ENCODE assay signal across 19 cellular contexts in genomic region chr1:63757334-63757733, GRCh38. TPM values are rescaled to one million over a fixed set of nuclear protein-coding genes. Genes with fewer than 3 reads are reported as not detected.
A peak's percentile ranks its signal among the peaks of the same experiment; 100 is the strongest.
DNase-seq lines count a peak whose midpoint lies in the region; ATAC-seq and TF ChIP-seq lines count a peak whose summit lies in the region.
"Had no signal": no experiment of that assay in that cellular context is flagged by ENCODE, and none has a peak within 500 bp of the region (broad histone marks: within the 10 kb centered on the region; RNA-seq: fewer than 3 reads in every experiment).

No MANE protein-coding gene starts in this region.

- H3K27me3 Mint-ChIP-seq in mesothelial cell of epicardium (ENCODE audit: low read depth) (no peaks in the 10 kb centered on the region), progenitor cell of endocrine pancreas (no peaks in the 10 kb centered on the region), WTC11 (ENCODE audit: low read depth) (no peaks in the 10 kb centered on the region)
- H3K27me3 Mint-ChIP-seq: CD4-positive, CD25-positive, alpha-beta regulatory T cell had no signal

- POLR2A ChIA-PET in RWPE1 (lab: Yijun Ruan, JAX; ENCODE audit: low non-redundant PET) = no interaction called here
- POLR2A ChIA-PET in WTC11 (lab: Charles Lee) = interaction anchor here (0.6 kb wide), 4 partner anchors 9 to 1522 kb away, joined by 3 to 4 read pairs (median 3); partner anchors contain the start of gene ROR1

- H3K9me3 Mint-ChIP-seq in mesothelial cell of epicardium (peaks cover 5% of the 10 kb centered on the region), progenitor cell of endocrine pancreas (ENCODE audit: low read depth) (peaks cover 3% of the 10 kb centered on the region), WTC11 (peaks cover 4% of the 10 kb centered on the region)
- H3K9me3 Mint-ChIP-seq: CD4-positive, CD25-positive, alpha-beta regulatory T cell; CD8-positive, alpha-beta T cell had no signal

- H3K27ac Mint-ChIP-seq in mesothelial cell of epicardium (peak overlapping the region; percentile 21), progenitor cell of endocrine pancreas (no peak overlapping the region), WTC11 (no peak overlapping the region)
- H3K27ac Mint-ChIP-seq: B cell; CD4-positive, CD25-positive, alpha-beta regulatory T cell; CD8-positive, alpha-beta T cell had no signal

- CTCF ChIA-PET in RWPE1 (lab: Yijun Ruan, JAX) (interaction anchor here (0.7 kb wide), 2 partner anchors 65 to 74 kb away, joined by 3 read pairs; no protein-coding TSS in a partner anchor), WTC11 (lab: Charles Lee) (interaction anchor here (0.9 to 1.6 kb wide), 4 partner anchors 8 to 161 kb away, joined by 3 to 10 read pairs (median 6); no protein-coding TSS in a partner anchor)

- peak; percentile 68 for ATAC-seq in sciatic nerve
- ATAC-seq in WTC11 = no peak
- ATAC-seq: CD8-positive, alpha-beta T cell had no signal

- H3K4me3 Mint-ChIP-seq in mesothelial cell of epicardium (no peak overlapping the region), progenitor cell of endocrine pancreas (ENCODE audit: low read depth) (no peak overlapping the region), WTC11 (no peak overlapping the region)
- H3K4me3 Mint-ChIP-seq: B cell; CD4-positive, CD25-positive, alpha-beta regulatory T cell; CD8-positive, alpha-beta T cell had no signal

- TF ChIP-seq CTCF in fibroblast of villous mesenchyme (IDR thresholded peaks at IDR 0.05; ENCODE audit: insufficient read depth, low read depth, low read length) (no peak), mesothelial cell of epicardium (IDR thresholded peaks at IDR 0.05; ENCODE audit: unreplicated experiment) (no peak), RWPE1 (conservative IDR thresholded peaks at IDR 0.05; ENCODE audit: low read depth) (no peak), progenitor cell of endocrine pancreas (IDR thresholded peaks at IDR 0.05; ENCODE audit: unreplicated experiment) (no peak), WTC11 (IDR thresholded peaks at IDR 0.05) (no peak)

- intact Hi-C loops in sciatic nerve (cut with DNase I) = no loop called here

- H3K4me3 ChIP-seq in fibroblast of villous mesenchyme (ENCODE audit: low read depth, low read length) = no peak overlapping the region
- H3K4me3 ChIP-seq: BLaER1, HAP-1 had no signal

- H3K4me1 Mint-ChIP-seq in mesothelial cell of epicardium (peaks cover 18% of the 10 kb centered on the region), progenitor cell of endocrine pancreas (ENCODE audit: low read depth) (peaks cover 18% of the 10 kb centered on the region), WTC11 (peaks cover 8% of the 10 kb centered on the region)
- H3K4me1 Mint-ChIP-seq: CD4-positive, CD25-positive, alpha-beta regulatory T cell had no signal

- DNase-seq in DMS 273 (lab: John Stamatoyannopoulos, UW; ENCODE audit: unreplicated experiment) = peak; percentile 22
- no peak for DNase-seq in DMS 273 treated with DMSO at 0.1 percent for 48 hours (lab: John Stamatoyannopoulos, UW)
- DNase-seq in fibroblast of villous mesenchyme (ENCODE audit: low read depth) = peak; percentile 21
- no peak for DNase-seq in mesothelial cell of epicardium (ENCODE audit: low spot score in 2 of 2, unreplicated experiment in 2 of 2)
- DNase-seq in sciatic nerve (ENCODE audit: low spot score) = no peak
- no peak for DNase-seq in RWPE1 (ENCODE audit: low spot score)
- DNase-seq in progenitor cell of endocrine pancreas (ENCODE audit: low spot score, unreplicated experiment) = no peak
- DNase-seq in WTC11 (ENCODE audit: low spot score) = no peak
- DNase-seq: Caco-2; CD4-positive, CD25-positive, alpha-beta regulatory T cell; CD8-positive, alpha-beta T cell; DMS53; DND-41; GOT3 had no signal

- H3K27ac ChIP-seq in RWPE1 = no peak overlapping the region
- H3K27ac ChIP-seq: 22Rv1, BLaER1, C4-2B had no signal

- H3K36me3 Mint-ChIP-seq in mesothelial cell of epicardium (no peaks in the 10 kb centered on the region), progenitor cell of endocrine pancreas (ENCODE audit: insufficient read depth) (no peaks in the 10 kb centered on the region), WTC11 (no peaks in the 10 kb centered on the region)
- H3K36me3 Mint-ChIP-seq: CD4-positive, CD25-positive, alpha-beta regulatory T cell; CD8-positive, alpha-beta T cell had no signal

TF ChIP-seq in WTC11, 78 proteins besides CTCF, POLR2A, EP300 and RAD21:
- no peak for TF ChIP-seq ATF2 (CRISPR knock-in tag; IDR thresholded peaks at IDR 0.05; ENCODE audit: borderline replicate concordance, low read depth)
- TF ChIP-seq FOXP1 (CRISPR knock-in tag; IDR thresholded peaks at IDR 0.05; ENCODE audit: borderline replicate concordance) = no peak

RNA-seq across cellular contexts. Expression of gene ROR1, which starts 16.5 kb away (rescaled TPM):
- total RNA-seq in fibroblast of villous mesenchyme = 8.6 and 10.3 TPM in 2 replicates
- total RNA-seq in mesothelial cell of epicardium = 76.0 to 89.9 TPM (median 81.4 TPM) in 3 replicates
- 16.7 TPM for total RNA-seq in sciatic nerve
- 61.3 and 63.8 TPM in 2 replicates for total RNA-seq in progenitor cell of endocrine pancreas
- 54.6 to 56.3 TPM (median 55.2 TPM) in 3 replicates for total RNA-seq in WTC11 (2021)
- total RNA-seq: CD4-positive, CD25-positive, alpha-beta regulatory T cell; CD8-positive, alpha-beta T cell had no signal

Comparison
In these comparisons a context has a peak if more than half of its experiments do, and no peak if none do; other contexts are left out.
1. DNase-seq: peak in DMS 273 (single experiment) and fibroblast of villous mesenchyme (single experiment); none in DMS 273 treated with DMSO at 0.1 percent for 48 hours (single experiment), mesothelial cell of epicardium (0 of 2), sciatic nerve (single experiment), RWPE1 (single experiment), progenitor cell of endocrine pancreas (single experiment) and WTC11 (single experiment).